In the genomic region with DNA sequence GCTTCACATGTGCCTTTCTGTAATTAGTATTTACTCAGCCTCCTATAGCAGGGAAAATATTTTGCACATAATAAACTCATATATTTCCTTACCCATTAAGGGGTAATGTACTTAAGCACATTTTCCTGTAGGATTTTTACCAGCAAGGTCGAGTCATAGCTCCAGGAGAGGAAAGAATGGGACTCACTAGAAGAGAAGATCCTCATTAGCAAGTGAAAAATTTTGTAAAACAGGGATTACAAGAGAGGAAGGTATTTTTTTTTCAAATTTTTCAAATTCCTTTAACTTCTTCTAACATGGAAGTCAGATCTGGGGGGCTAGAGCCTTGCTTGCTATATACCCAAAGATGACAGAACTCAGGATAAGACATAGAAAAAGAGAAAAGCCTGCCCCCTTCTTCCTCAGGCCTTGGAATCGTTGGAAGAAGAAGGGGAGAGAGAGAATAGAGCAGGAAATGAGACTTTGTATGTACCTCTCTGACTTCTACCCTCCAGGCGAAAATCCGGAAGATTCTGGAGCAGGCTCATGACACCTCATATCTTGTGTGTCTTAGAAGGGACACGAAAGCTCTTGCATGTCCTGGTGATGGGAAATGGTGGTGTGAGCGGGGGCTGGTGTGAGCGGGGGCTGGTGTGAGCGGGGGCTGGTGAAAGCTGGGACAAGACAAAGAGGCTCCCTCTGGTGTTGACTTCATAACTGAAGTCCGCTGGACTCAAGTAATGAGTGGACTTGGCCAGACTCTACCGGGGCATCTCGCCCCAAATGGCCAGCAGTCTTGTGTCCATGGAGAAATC, we compare ENCODE assay signal across 20 cellular contexts.
DNase-seq lines count a peak whose midpoint lies in the region; ATAC-seq and TF ChIP-seq lines count a peak whose summit lies in the region.
"Had no signal": no experiment of that assay in that cellular context is flagged by ENCODE, and none has a peak within 500 bp of the region (broad histone marks: within the 10 kb centered on the region; RNA-seq: fewer than 3 reads in every experiment).

No MANE protein-coding gene starts in this region.

- no peaks in the 10 kb centered on the region for H3K36me3 Mint-ChIP-seq in endothelial cell (ENCODE audit: low read depth, unreplicated experiment)
- no peaks in the 10 kb centered on the region for H3K36me3 Mint-ChIP-seq in stimulated activated memory B cell treated with anti-CD40 and anti-IgM and Interleukin-4, amounts not matched to agents 10 μg/mL and 1 μg/mL and 100 μg/mL, for 72 hours

- no peaks in the 10 kb centered on the region for H3K79me2 ChIP-seq in osteoblast (ENCODE audit: insufficient read depth, low read length)

- H3K27ac Mint-ChIP-seq in endothelial cell (ENCODE audit: unreplicated experiment) = peak overlapping the region; percentile 87
- H3K27ac Mint-ChIP-seq in stimulated activated memory B cell treated with anti-CD40 and anti-IgM and Interleukin-4, amounts not matched to agents 10 μg/mL and 1 μg/mL and 100 μg/mL, for 72 hours = no peak overlapping the region
- H3K27ac Mint-ChIP-seq: activated CD8-positive, alpha-beta T cell treated with anti-CD3 and anti-CD28 coated beads for 36 hours; activated naive CD8-positive, alpha-beta T cell treated with anti-CD3 and anti-CD28 coated beads, Interleukin-2, amount 50 U/mL, for 24 hours; naive thymus-derived CD4-positive, alpha-beta T cell had no signal

- peak overlapping the region; percentile 74 for H2AFZ ChIP-seq in osteoblast (ENCODE audit: low read length)

- H3K9me3 Mint-ChIP-seq in endothelial cell (ENCODE audit: unreplicated experiment) = no peaks in the 10 kb centered on the region
- H3K9me3 Mint-ChIP-seq in stimulated activated memory B cell treated with anti-CD40 and anti-IgM and Interleukin-4, amounts not matched to agents 10 μg/mL and 1 μg/mL and 100 μg/mL, for 72 hours = no peaks in the 10 kb centered on the region
- H3K9me3 Mint-ChIP-seq: activated CD8-positive, alpha-beta T cell treated with anti-CD3 and anti-CD28 coated beads for 36 hours; activated naive CD8-positive, alpha-beta T cell treated with anti-CD3 and anti-CD28 coated beads, Interleukin-2, amount 50 U/mL, for 24 hours had no signal

- H3K27me3 ChIP-seq in BLaER1 (no peaks in the 10 kb centered on the region), HAP-1 (ENCODE audit: low read depth) (no peaks in the 10 kb centered on the region), osteoblast (ENCODE audit: insufficient read depth, low read length) (no peaks in the 10 kb centered on the region)
- H3K27me3 ChIP-seq: right atrium auricular region had no signal

- H3K36me3 ChIP-seq in BLaER1 = no peaks in the 10 kb centered on the region
- H3K36me3 ChIP-seq in HAP-1 (replicated peaks) = no peaks in the 10 kb centered on the region
- no peaks in the 10 kb centered on the region for H3K36me3 ChIP-seq in osteoblast (ENCODE audit: insufficient read depth, low read length)
- H3K36me3 ChIP-seq: right atrium auricular region had no signal

- H3K4me3 Mint-ChIP-seq in endothelial cell (ENCODE audit: unreplicated experiment) = no peak overlapping the region
- no peak overlapping the region for H3K4me3 Mint-ChIP-seq in stimulated activated memory B cell treated with anti-CD40 and anti-IgM and Interleukin-4, amounts not matched to agents 10 μg/mL and 1 μg/mL and 100 μg/mL, for 72 hours
- H3K4me3 Mint-ChIP-seq: activated CD8-positive, alpha-beta T cell treated with anti-CD3 and anti-CD28 coated beads for 36 hours; activated naive CD8-positive, alpha-beta T cell treated with anti-CD3 and anti-CD28 coated beads, Interleukin-2, amount 50 U/mL, for 24 hours; naive thymus-derived CD4-positive, alpha-beta T cell had no signal

- no peaks in the 10 kb centered on the region for H3K27me3 Mint-ChIP-seq in endothelial cell (ENCODE audit: unreplicated experiment)
- H3K27me3 Mint-ChIP-seq in stimulated activated memory B cell treated with anti-CD40 and anti-IgM and Interleukin-4, amounts not matched to agents 10 μg/mL and 1 μg/mL and 100 μg/mL, for 72 hours = no peaks in the 10 kb centered on the region
- H3K27me3 Mint-ChIP-seq: activated CD8-positive, alpha-beta T cell treated with anti-CD3 and anti-CD28 coated beads for 36 hours; activated naive CD8-positive, alpha-beta T cell treated with anti-CD3 and anti-CD28 coated beads, Interleukin-2, amount 50 U/mL, for 24 hours had no signal

- in situ Hi-C loops in HAP-1 (cut with MboI; ENCODE audit: low sequenced_read_pairs) = no loop called here

- H3K4me2 ChIP-seq in BLaER1 (peak overlapping the region; percentile 28; the same call in 1 of the 2 replicates), osteoblast (ENCODE audit: insufficient read depth, low read length) (no peak overlapping the region)

- H3K9me3 ChIP-seq in BLaER1 (no peaks in the 10 kb centered on the region), HAP-1 (no peaks in the 10 kb centered on the region), osteoblast (ENCODE audit: low read depth, low read length) (no peaks in the 10 kb centered on the region)
- H3K9me3 ChIP-seq: right atrium auricular region had no signal

- TF ChIP-seq CTCF in endothelial cell (IDR thresholded peaks at IDR 0.05; ENCODE audit: unreplicated experiment) = no peak
- no peak for TF ChIP-seq CTCF in osteoblast (IDR thresholded peaks at IDR 0.05; ENCODE audit: extremely low read depth, low read depth, low read length)

- no peak for ATAC-seq in stimulated activated memory B cell treated with anti-CD40 and anti-IgM and Interleukin-4, amounts not matched to agents 10 μg/mL and 1 μg/mL and 100 μg/mL, for 72 hours
- no peak for ATAC-seq in GM21576 (IDR thresholded peaks at IDR 0.05; ENCODE audit: unreplicated experiment)
- ATAC-seq: activated CD4-positive, CD25-positive, alpha-beta regulatory T cell treated with anti-CD3 and anti-CD28 coated beads, Interleukin-2, amount 50 U/mL, for 24 hours; activated CD8-positive, alpha-beta T cell treated with anti-CD3 and anti-CD28 coated beads for 36 hours; activated naive CD8-positive, alpha-beta T cell treated with anti-CD3 and anti-CD28 coated beads, Interleukin-2, amount 50 U/mL, for 24 hours; naive thymus-derived CD4-positive, alpha-beta T cell had no signal

- H4K20me1 ChIP-seq in BLaER1 (no peaks in the 10 kb centered on the region), osteoblast (ENCODE audit: insufficient read depth, low read length) (no peaks in the 10 kb centered on the region)

- H3K27ac ChIP-seq in BLaER1 (no peak overlapping the region), osteoblast (ENCODE audit: low read depth, low read length) (no peak overlapping the region)

- H3K4me3 ChIP-seq in BLaER1 (no peak overlapping the region), HAP-1 (no peak overlapping the region), osteoblast (ENCODE audit: insufficient read depth, low read length) (no peak overlapping the region)
- H3K4me3 ChIP-seq: right atrium auricular region had no signal

- H3K4me1 ChIP-seq in BLaER1 (peaks cover 15% of the 10 kb centered on the region), HAP-1 (peaks cover 37% of the 10 kb centered on the region), osteoblast (ENCODE audit: insufficient read depth, low read length) (peaks cover 4% of the 10 kb centered on the region)

- peaks cover 21% of the 10 kb centered on the region for H3K4me1 Mint-ChIP-seq in endothelial cell (ENCODE audit: unreplicated experiment)
- H3K4me1 Mint-ChIP-seq in stimulated activated memory B cell treated with anti-CD40 and anti-IgM and Interleukin-4, amounts not matched to agents 10 μg/mL and 1 μg/mL and 100 μg/mL, for 72 hours = no peaks in the 10 kb centered on the region
- H3K4me1 Mint-ChIP-seq: activated naive CD8-positive, alpha-beta T cell treated with anti-CD3 and anti-CD28 coated beads, Interleukin-2, amount 50 U/mL, for 24 hours; naive thymus-derived CD4-positive, alpha-beta T cell had no signal

- DNase-seq in HAP-1 (ENCODE audit: low spot score in 2 of 2) (peak; percentile 14 to 61), endothelial cell (ENCODE audit: low spot score) (no peak), osteoblast (ENCODE audit: insufficient read length, low spot score, missing footprints) (no peak), NCI-H187 treated with DMSO at 0.1 percent for 48 hours (lab: John Stamatoyannopoulos, UW) (no peak)
- no peak for DNase-seq in central memory CD4-positive, alpha-beta T cell
- DNase-seq: activated CD8-positive, alpha-beta T cell treated with anti-CD3 and anti-CD28 coated beads for 36 hours; activated gamma-delta T cell; activated naive CD8-positive, alpha-beta T cell treated with anti-CD3 and anti-CD28 coated beads, Interleukin-2, amount 50 U/mL, for 24 hours; activated T-cell treated with anti-CD3 and anti-CD28 coated beads for 4 hours; islet precursor cell; KG1; mammary epithelial cell; naive thymus-derived CD4-positive, alpha-beta T cell; NCI-H1930; T1000 had no signal

- H3K9ac ChIP-seq in BLaER1 = no peak overlapping the region

Comparison
In these comparisons a context has a peak if more than half of its experiments do, and no peak if none do; other contexts are left out.
1. DNase-seq: peak in HAP-1 (2 of 2); none in endothelial cell (single experiment), osteoblast (single experiment), NCI-H187 treated with DMSO at 0.1 percent for 48 hours (single experiment) and central memory CD4-positive, alpha-beta T cell (single experiment).